In the genomic region with DNA sequence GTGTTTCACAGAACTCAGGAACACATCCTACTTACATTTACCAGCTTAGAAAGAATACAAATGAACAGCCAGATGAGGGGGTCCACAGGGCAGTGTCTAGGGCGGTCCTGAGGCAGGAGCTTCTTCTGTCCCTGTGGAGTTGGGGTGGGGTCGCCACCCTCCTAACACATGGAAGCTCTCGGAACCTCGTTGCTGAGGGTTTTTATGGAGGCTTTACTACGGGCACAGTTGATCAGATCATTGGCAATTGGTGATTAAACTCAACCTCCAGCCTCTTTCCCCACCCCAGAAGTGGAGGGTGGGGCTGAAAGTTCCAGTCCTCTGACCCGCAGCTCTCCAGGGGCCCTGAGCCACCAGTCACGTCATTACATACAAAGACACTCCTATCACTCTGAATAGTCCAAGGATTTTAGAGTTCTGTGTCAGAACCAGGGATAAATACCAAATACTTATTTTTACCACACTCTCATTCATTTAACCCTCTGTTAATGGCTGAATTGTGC, we compare ENCODE assay signal across 13 cellular contexts.
"Had no signal": no experiment of that assay in that cellular context is flagged by ENCODE, and none has a peak within 500 bp of the region (broad histone marks: within the 10 kb centered on the region; RNA-seq: fewer than 3 reads in every experiment).

No MANE protein-coding gene starts in this region.

- H3K27ac Mint-ChIP-seq: activated naive CD8-positive, alpha-beta T cell treated with anti-CD3 and anti-CD28 coated beads, Interleukin-2, amount 10 ng/mL, durations not matched to agents 7 days and 5 days; memory B cell; naive thymus-derived CD8-positive, alpha-beta T cell had no signal

- H3K27ac ChIP-seq: brain microvascular endothelial cell, SK-N-MC, stomach, tibial artery, uterus had no signal

- H3K4me1 ChIP-seq: tibial artery, uterus had no signal

- H3K4me3 Mint-ChIP-seq: activated naive CD8-positive, alpha-beta T cell treated with anti-CD3 and anti-CD28 coated beads, Interleukin-2, amount 10 ng/mL, durations not matched to agents 7 days and 5 days; central memory CD8-positive, alpha-beta T cell; memory B cell; naive thymus-derived CD8-positive, alpha-beta T cell had no signal

- H3K36me3 Mint-ChIP-seq: activated naive CD8-positive, alpha-beta T cell treated with anti-CD3 and anti-CD28 coated beads, Interleukin-2, amount 10 ng/mL, durations not matched to agents 7 days and 5 days; memory B cell had no signal

- H3K27me3 Mint-ChIP-seq: activated naive CD8-positive, alpha-beta T cell treated with anti-CD3 and anti-CD28 coated beads, Interleukin-2, amount 10 ng/mL, durations not matched to agents 7 days and 5 days had no signal

- H3K9me3 ChIP-seq: tibial artery, uterus had no signal

- H3K4me1 Mint-ChIP-seq: activated naive CD8-positive, alpha-beta T cell treated with anti-CD3 and anti-CD28 coated beads, Interleukin-2, amount 10 ng/mL, durations not matched to agents 7 days and 5 days; central memory CD8-positive, alpha-beta T cell; memory B cell had no signal

- H3K9me3 Mint-ChIP-seq: activated naive CD8-positive, alpha-beta T cell treated with anti-CD3 and anti-CD28 coated beads, Interleukin-2, amount 10 ng/mL, durations not matched to agents 7 days and 5 days; central memory CD8-positive, alpha-beta T cell had no signal

- DNase-seq: activated CD4-positive, alpha-beta T cell treated with anti-CD3 and anti-CD28 coated beads, Interleukin-2, amount 50 U/mL, for 1 hour; activated naive CD8-positive, alpha-beta T cell treated with anti-CD3 and anti-CD28 coated beads, Interleukin-2, amount 10 ng/mL, durations not matched to agents 7 days and 5 days; brain microvascular endothelial cell; cortex of kidney; effector CD8-positive, alpha-beta T cell; stimulated activated CD4-positive, alpha-beta T cell treated with anti-CD3 and anti-CD28 coated beads, Interleukin-1b, Interleukin-23, amount 100 ng/mL, for 48 hours; stomach; tibial artery; uterus had no signal

- H3K4me3 ChIP-seq: SK-N-MC, stomach, tibial artery, uterus had no signal

- H3K36me3 ChIP-seq: brain microvascular endothelial cell, stomach, tibial artery, uterus had no signal

- H3K27me3 ChIP-seq: brain microvascular endothelial cell, uterus had no signal
